Comparison of ENCODE assay signal across 14 cellular contexts in genomic region chr7:138625084-138625848, GRCh38.
A peak's percentile ranks its signal among the peaks of the same experiment; 100 is the strongest.
DNase-seq lines count a peak whose midpoint lies in the region; ATAC-seq, FAIRE-seq and TF ChIP-seq lines count a peak whose summit lies in the region.
"Had no signal": no experiment of that assay in that cellular context is flagged by ENCODE, and none has a peak within 500 bp of the region (broad histone marks: within the 10 kb centered on the region; RNA-seq: fewer than 3 reads in every experiment).

No MANE protein-coding gene starts in this region.

- no peaks in the 10 kb centered on the region for H3K27me3 Mint-ChIP-seq in activated naive CD8-positive, alpha-beta T cell
- H3K27me3 Mint-ChIP-seq: dendritic cell treated with granulocyte-macrophage colony-stimulating factor and Interleukin-4, amounts not matched to agents 40 ng/mL and 50 ng/mL, for 4 days had no signal

- peak overlapping the region; percentile 62 for H3K4me3 Mint-ChIP-seq in activated naive CD8-positive, alpha-beta T cell
- H3K4me3 Mint-ChIP-seq: dendritic cell treated with granulocyte-macrophage colony-stimulating factor and Interleukin-4, amounts not matched to agents 40 ng/mL and 50 ng/mL, for 4 days had no signal

- H3K36me3 ChIP-seq in A673 (ENCODE audit: insufficient read depth, low read length, poor library complexity, severe bottlenecking) (no peaks in the 10 kb centered on the region), DND-41 (ENCODE audit: insufficient read depth, low read length) (no peaks in the 10 kb centered on the region), MM.1S (replicated peaks; ENCODE audit: insufficient read depth, low read length) (no peaks in the 10 kb centered on the region), body of pancreas (replicated peaks in 1 of 2; ENCODE audit: insufficient read depth in 1 of 2, low read depth in 2 of 2) (no peaks in the 10 kb centered on the region), small intestine (ENCODE audit: control insufficient read depth in 2 of 2, insufficient read depth in 2 of 2, low read length in 2 of 2) (no peaks in the 10 kb centered on the region)
- H3K36me3 ChIP-seq: stomach had no signal

- peaks cover 42% of the 10 kb centered on the region for H3K4me1 Mint-ChIP-seq in activated naive CD8-positive, alpha-beta T cell (ENCODE audit: low read depth)

- ATAC-seq in DND-41 (ENCODE audit: insufficient read depth, low read depth) (peak; percentile 85), body of pancreas (no peak), HG03565 (IDR thresholded peaks at IDR 0.05; ENCODE audit: unreplicated experiment) (no peak)

- H3K9me3 ChIP-seq in A673 (ENCODE audit: low read depth, low read length, poor library complexity, severe bottlenecking) (no peaks in the 10 kb centered on the region), DND-41 (ENCODE audit: insufficient read depth, low read length, severe bottlenecking) (no peaks in the 10 kb centered on the region), MM.1S (replicated peaks; ENCODE audit: insufficient read depth, low read length) (no peaks in the 10 kb centered on the region), body of pancreas (no peaks in the 10 kb centered on the region), small intestine (ENCODE audit: control insufficient read depth, low read depth) (no peaks in the 10 kb centered on the region)
- H3K9me3 ChIP-seq: stomach had no signal

- H3K27ac ChIP-seq in A673 (ENCODE audit: low read depth, low read length, poor library complexity, severe bottlenecking) (no peak overlapping the region), DND-41 (ENCODE audit: low read length) (no peak overlapping the region), MM.1S (ENCODE audit: low read length) (no peak overlapping the region), body of pancreas (no peak overlapping the region), small intestine (ENCODE audit: low read depth in 1 of 2, low read length in 1 of 2) (no peak overlapping the region)
- H3K27ac ChIP-seq: stomach had no signal

- no peak for FAIRE-seq in small intestine (lab: Jason Lieb, UNC)

- H3K4me3 ChIP-seq in A673 (ENCODE audit: low read depth, low read length, poor library complexity, severe bottlenecking) (no peak overlapping the region), DND-41 (ENCODE audit: low read depth in 1 of 2, low read length in 2 of 2) (no peak overlapping the region), MM.1S (ENCODE audit: low read length) (no peak overlapping the region), body of pancreas (no peak overlapping the region), small intestine (ENCODE audit: low read depth in 1 of 2, low read length in 2 of 2) (no peak overlapping the region)
- H3K4me3 ChIP-seq: stomach had no signal

- H3F3A ChIP-seq in MM.1S (ENCODE audit: insufficient read depth, low read length), result no peaks in the 10 kb centered on the region

- H3K36me3 Mint-ChIP-seq in activated naive CD8-positive, alpha-beta T cell, result no peaks in the 10 kb centered on the region

- H3K9me3 Mint-ChIP-seq in activated naive CD8-positive, alpha-beta T cell (ENCODE audit: low read depth), result no peaks in the 10 kb centered on the region
- H3K9me3 Mint-ChIP-seq: dendritic cell treated with granulocyte-macrophage colony-stimulating factor and Interleukin-4, amounts not matched to agents 40 ng/mL and 50 ng/mL, for 4 days had no signal

- no peaks in the 10 kb centered on the region for H3K79me2 ChIP-seq in DND-41 (ENCODE audit: insufficient read depth, low read length)
- H3K79me2 ChIP-seq in MM.1S (ENCODE audit: low read length), result no peaks in the 10 kb centered on the region

- TF ChIP-seq CTCF in A673 (conservative IDR thresholded peaks at IDR 0.05; ENCODE audit: low read depth, low read length) (no peak), DND-41 (IDR thresholded peaks at IDR 0.05; ENCODE audit: borderline replicate concordance, extremely low read depth, low read length, poor library complexity, severe bottlenecking) (no peak), MM.1S (IDR thresholded peaks at IDR 0.05; ENCODE audit: low read length) (no peak), body of pancreas (IDR thresholded peaks at IDR 0.05) (no peak)

- H3K9me2 ChIP-seq in MM.1S (replicated peaks; ENCODE audit: insufficient read depth, low read length), result no peaks in the 10 kb centered on the region

- CTCF ChIA-PET in A673 (lab: Charles Lee), result no interaction called here

- DNase-seq in A673 (ENCODE audit: low spot score) (peak; percentile 21), DND-41 (peak; percentile 20), MM.1S (no peak), NCI-H2227 treated with DMSO at 0.1 percent for 48 hours (lab: John Stamatoyannopoulos, UW) (no peak), body of pancreas (no peak), small intestine (no peak)
- DNase-seq: activated CD4-positive, alpha-beta T cell treated with anti-CD3 and anti-CD28 coated beads, Interleukin-2, amount 50 U/mL, for 48 hours; amygdala; retina; stimulated activated CD4-positive, alpha-beta T cell treated with anti-CD3 and anti-CD28 coated beads, Interleukin-4, amount 100 ng/mL, for 24 hours; stomach had no signal

- H2AFZ ChIP-seq in DND-41 (ENCODE audit: low read depth, low read length), result no peak overlapping the region
- 0 out of 2 replicates have a peak overlapping the region, but pooled peaks have one; percentile 15 for H2AFZ ChIP-seq in MM.1S (ENCODE audit: low read length)

- POLR2A ChIA-PET in A673 (lab: Charles Lee; ENCODE audit: low non-redundant PET), result no interaction called here

- TF ChIP-seq POLR2A in body of pancreas (IDR thresholded peaks at IDR 0.05), result no peak

- H3K4me1 ChIP-seq in A673 (ENCODE audit: insufficient read depth, low read length, poor library complexity, severe bottlenecking) (peaks cover 9% of the 10 kb centered on the region), DND-41 (ENCODE audit: insufficient read depth, low read length) (peaks cover 29% of the 10 kb centered on the region), MM.1S (ENCODE audit: low read length) (no peaks in the 10 kb centered on the region), body of pancreas (no peaks in the 10 kb centered on the region), small intestine (ENCODE audit: control insufficient read depth in 2 of 2, insufficient read depth in 1 of 2, low read depth in 1 of 2, low read length in 1 of 2) (no peaks in the 10 kb centered on the region)

- intact Hi-C loops in A673 (cut with micrococcal nuclease; ENCODE audit: unreplicated experiment), result no loop called here
- intact Hi-C loops in body of pancreas (cut with DNase I), result no loop called here

- H3K27me3 ChIP-seq in A673 (replicated peaks; ENCODE audit: insufficient read depth, low read depth, low read length, poor library complexity) (peaks cover 23% of the 10 kb centered on the region), DND-41 (ENCODE audit: insufficient read depth, low read length, poor library complexity) (peaks cover 4% of the 10 kb centered on the region), MM.1S (replicated peaks; ENCODE audit: insufficient read depth, low read length) (no peaks in the 10 kb centered on the region), body of pancreas (no peaks in the 10 kb centered on the region), small intestine (ENCODE audit: control insufficient read depth in 2 of 2, insufficient read depth in 2 of 2, low read length in 2 of 2) (no peaks in the 10 kb centered on the region)
- H3K27me3 ChIP-seq: stomach had no signal

- peak overlapping the region; percentile 79 for H3K27ac Mint-ChIP-seq in activated naive CD8-positive, alpha-beta T cell
- H3K27ac Mint-ChIP-seq: dendritic cell treated with granulocyte-macrophage colony-stimulating factor and Interleukin-4, amounts not matched to agents 40 ng/mL and 50 ng/mL, for 4 days had no signal

- H4K20me1 ChIP-seq in DND-41 (ENCODE audit: insufficient read depth, low read length), result peaks cover 4% of the 10 kb centered on the region
- no peaks in the 10 kb centered on the region for H4K20me1 ChIP-seq in MM.1S (ENCODE audit: insufficient read depth, low read length)

- no TSS peak for BruUV-seq in A673 (replicated peaks; lab: Mats Ljungman, UMichigan)

- 3 to 4% methylated on average over 3 of the region's 3 CpGs for WGBS in body of pancreas, 2 donors
- 32 to 46% (median 43%) methylated on average over 3 of the region's 3 CpGs for WGBS in small intestine, 3 donors

- H3K9ac ChIP-seq in DND-41 (ENCODE audit: low read depth, low read length), result no peak overlapping the region
- H3K9ac ChIP-seq in MM.1S (ENCODE audit: low read length), result no peak overlapping the region

- H3K4me2 ChIP-seq in DND-41 (ENCODE audit: insufficient read depth, low read length), result peak overlapping the region; percentile 54
- H3K4me2 ChIP-seq in MM.1S (ENCODE audit: low read depth, low read length), result no peak overlapping the region

Comparison
In these comparisons a context has a peak if more than half of its experiments do, and no peak if none do; other contexts are left out.
1. DNase-seq: peak in A673 (single experiment) and DND-41 (single experiment); none in MM.1S (single experiment), NCI-H2227 treated with DMSO at 0.1 percent for 48 hours (single experiment), body of pancreas (0 of 4) and small intestine (single experiment).